In the genomic region with DNA sequence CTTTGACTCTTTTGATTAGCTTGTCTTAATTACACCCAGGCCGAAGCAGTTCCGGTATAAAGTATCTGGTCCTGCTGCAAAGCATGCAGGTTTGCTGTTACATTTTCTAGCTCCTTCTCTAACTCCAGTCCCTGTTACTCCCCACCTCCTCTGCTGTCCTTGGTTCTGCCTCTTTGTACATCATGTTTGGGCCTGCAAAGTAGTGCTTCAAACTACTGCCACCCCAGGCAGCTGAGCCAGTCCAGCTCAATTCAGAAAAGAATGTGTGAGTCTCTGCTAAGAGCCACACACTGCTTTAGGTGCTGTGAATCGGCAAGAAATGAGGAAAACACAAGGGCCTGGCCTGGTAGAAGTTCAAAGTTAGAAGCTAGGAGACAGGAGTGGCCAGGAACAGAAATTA, we compare ENCODE assay signal across 19 cellular contexts.
DNase-seq lines count a peak whose midpoint lies in the region; ATAC-seq, FAIRE-seq and TF ChIP-seq lines count a peak whose summit lies in the region.
"Had no signal": no experiment of that assay in that cellular context is flagged by ENCODE, and none has a peak within 500 bp of the region (broad histone marks: within the 10 kb centered on the region; RNA-seq: fewer than 3 reads in every experiment).

No MANE protein-coding gene starts in this region.

- H3K27ac ChIP-seq in SK-N-SH (ENCODE audit: low read depth in 2 of 2, low read length in 1 of 2), result no peak overlapping the region
- H3K27ac ChIP-seq: 22Rv1, A549, C4-2B, GM23248 had no signal

- H3K36me3 ChIP-seq in SK-N-SH (replicated peaks in 1 of 2; ENCODE audit: control insufficient read depth in 1 of 2, insufficient read depth in 2 of 2, low read length in 1 of 2), result peaks cover 0 to 3% of the 10 kb centered on the region in 2 experiments
- H3K36me3 ChIP-seq in bronchial epithelial cell (ENCODE audit: control insufficient read depth, insufficient read depth, low read length), result peaks cover 2% of the 10 kb centered on the region

- H2AFZ ChIP-seq in SK-N-SH (ENCODE audit: low read depth), result no peak overlapping the region
- H2AFZ ChIP-seq: GM23248 had no signal

- H4K20me1 ChIP-seq in SK-N-SH (ENCODE audit: insufficient read depth), result no peaks in the 10 kb centered on the region

- H3K4me3 ChIP-seq in SK-N-SH (ENCODE audit: low read depth in 2 of 2, low read length in 1 of 2) (no peak overlapping the region), bronchial epithelial cell (ENCODE audit: low read depth, low read length) (no peak overlapping the region), epithelial cell of esophagus (ENCODE audit: low read length) (no peak overlapping the region)
- H3K4me3 ChIP-seq: A549, GM23248 had no signal

- no peaks in the 10 kb centered on the region for H3F3A ChIP-seq in SK-N-SH (replicated peaks; ENCODE audit: insufficient read depth)

- ATAC-seq in SK-N-SH treated with all-trans-retinoic acid at 6 μM for 48 hours (no peak), HG03025 (IDR thresholded peaks at IDR 0.05; ENCODE audit: low FRiP score, unreplicated experiment) (no peak)
- ATAC-seq: A549 had no signal

- POLR2A ChIA-PET in SK-N-SH (lab: Yijun Ruan, JAX), result interaction anchor here (0.9 kb wide), 1 partner anchor 11 kb away, joined by 3 read pairs; no protein-coding TSS in a partner anchor

- CTCF ChIA-PET in SK-N-SH (lab: Yijun Ruan, JAX), result interaction anchor here (0.8 to 1.2 kb wide), 4 partner anchors 15 to 156 kb away, joined by 3 to 4 read pairs (median 3); no protein-coding TSS in a partner anchor

- no peak for TF ChIP-seq RAD21 in SK-N-SH (IDR thresholded peaks at IDR 0.05; ENCODE audit: low read length)

- TF ChIP-seq CTCF in SK-N-SH (IDR thresholded peaks at IDR 0.05), result no peak
- no peak for TF ChIP-seq CTCF in bronchial epithelial cell (IDR thresholded peaks at IDR 0.05; ENCODE audit: insufficient read depth, low read length, severe bottlenecking)
- no peak for TF ChIP-seq CTCF in epithelial cell of esophagus (IDR thresholded peaks at IDR 0.05; ENCODE audit: insufficient read depth, low read depth, low read length, missing control alignments)

- H3K9me3 ChIP-seq in SK-N-SH, result no peaks in the 10 kb centered on the region
- H3K9me3 ChIP-seq: A549, Caco-2 had no signal

- no peaks in the 10 kb centered on the region for H3K9me2 ChIP-seq in SK-N-SH

- no peaks in the 10 kb centered on the region; a peak in 1 of 4 replicates for H3K4me1 ChIP-seq in SK-N-SH (ENCODE audit: control insufficient read depth in 1 of 2, insufficient read depth in 2 of 2, low read depth in 1 of 2, low read length in 1 of 2)
- H3K4me1 ChIP-seq: A549, Caco-2 had no signal

- no peak for TF ChIP-seq EP300 in SK-N-SH (IDR thresholded peaks at IDR 0.05; ENCODE audit: borderline replicate concordance in 1 of 2, low read depth in 1 of 2, low read length in 1 of 2)

- no peaks in the 10 kb centered on the region for H3K79me2 ChIP-seq in SK-N-SH (ENCODE audit: insufficient read depth)

- H3K27me3 ChIP-seq in SK-N-SH (ENCODE audit: insufficient read depth) (no peaks in the 10 kb centered on the region), bronchial epithelial cell (ENCODE audit: control insufficient read depth, insufficient read depth, low read length) (no peaks in the 10 kb centered on the region)

- no peak overlapping the region for H3K4me2 ChIP-seq in SK-N-SH
- H3K4me2 ChIP-seq: A549 had no signal

- WGBS in SK-N-SH (ENCODE audit: low lambda C conversion rate), result 83% methylated on average over 3 of the region's 3 CpGs

- DNase-seq in SK-N-SH, result no peak
- DNase-seq in bronchial epithelial cell (ENCODE audit: low read depth), result peak; percentile 17
- DNase-seq in epithelial cell of esophagus (ENCODE audit: low read depth), result peak; percentile 49
- DNase-seq in islet precursor cell, result peak; percentile 61
- no peak for DNase-seq in activated CD4-positive, alpha-beta T cell treated with anti-CD3 and anti-CD28 coated beads for 4 hours
- no peak for DNase-seq in NCI-H82 (lab: John Stamatoyannopoulos, UW)
- DNase-seq: AML-193; Caco-2; CD4-positive, alpha-beta T cell; GDM1; GM23248; H9 had no signal

- peak; percentile 50 for FAIRE-seq in bronchial epithelial cell (lab: Jason Lieb, UNC)
- FAIRE-seq: A549, D721Med, GM18507 had no signal

- no peak overlapping the region for H3K9ac ChIP-seq in SK-N-SH
- H3K9ac ChIP-seq: GM23248 had no signal

TF ChIP-seq in SK-N-SH, 30 proteins besides CTCF, POLR2A, EP300 and RAD21:
- no peak for TF ChIP-seq SIN3A (IDR thresholded peaks at IDR 0.05; ENCODE audit: borderline replicate concordance, low read depth, low read length)
- TF ChIP-seq, protein P1, sequence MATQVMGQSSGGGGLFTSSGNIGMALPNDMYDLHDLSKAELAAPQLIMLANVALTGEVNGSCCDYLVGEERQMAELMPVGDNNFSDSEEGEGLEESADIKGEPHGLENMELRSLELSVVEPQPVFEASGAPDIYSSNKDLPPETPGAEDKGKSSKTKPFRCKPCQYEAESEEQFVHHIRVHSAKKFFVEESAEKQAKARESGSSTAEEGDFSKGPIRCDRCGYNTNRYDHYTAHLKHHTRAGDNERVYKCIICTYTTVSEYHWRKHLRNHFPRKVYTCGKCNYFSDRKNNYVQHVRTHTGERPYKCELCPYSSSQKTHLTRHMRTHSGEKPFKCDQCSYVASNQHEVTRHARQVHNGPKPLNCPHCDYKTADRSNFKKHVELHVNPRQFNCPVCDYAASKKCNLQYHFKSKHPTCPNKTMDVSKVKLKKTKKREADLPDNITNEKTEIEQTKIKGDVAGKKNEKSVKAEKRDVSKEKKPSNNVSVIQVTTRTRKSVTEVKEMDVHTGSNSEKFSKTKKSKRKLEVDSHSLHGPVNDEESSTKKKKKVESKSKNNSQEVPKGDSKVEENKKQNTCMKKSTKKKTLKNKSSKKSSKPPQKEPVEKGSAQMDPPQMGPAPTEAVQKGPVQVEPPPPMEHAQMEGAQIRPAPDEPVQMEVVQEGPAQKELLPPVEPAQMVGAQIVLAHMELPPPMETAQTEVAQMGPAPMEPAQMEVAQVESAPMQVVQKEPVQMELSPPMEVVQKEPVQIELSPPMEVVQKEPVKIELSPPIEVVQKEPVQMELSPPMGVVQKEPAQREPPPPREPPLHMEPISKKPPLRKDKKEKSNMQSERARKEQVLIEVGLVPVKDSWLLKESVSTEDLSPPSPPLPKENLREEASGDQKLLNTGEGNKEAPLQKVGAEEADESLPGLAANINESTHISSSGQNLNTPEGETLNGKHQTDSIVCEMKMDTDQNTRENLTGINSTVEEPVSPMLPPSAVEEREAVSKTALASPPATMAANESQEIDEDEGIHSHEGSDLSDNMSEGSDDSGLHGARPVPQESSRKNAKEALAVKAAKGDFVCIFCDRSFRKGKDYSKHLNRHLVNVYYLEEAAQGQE (IDR thresholded peaks at IDR 0.05; ENCODE audit: low read depth, low read length), result 0 out of 2 replicates have a peak, but pooled peaks have one; percentile 34

TF ChIP-seq in SK-N-SH treated with all-trans-retinoic acid at 6 μM for 48 hours, 23 proteins besides CTCF, POLR2A, EP300 and RAD21 (continues in another document):
- TF ChIP-seq, protein P2, sequence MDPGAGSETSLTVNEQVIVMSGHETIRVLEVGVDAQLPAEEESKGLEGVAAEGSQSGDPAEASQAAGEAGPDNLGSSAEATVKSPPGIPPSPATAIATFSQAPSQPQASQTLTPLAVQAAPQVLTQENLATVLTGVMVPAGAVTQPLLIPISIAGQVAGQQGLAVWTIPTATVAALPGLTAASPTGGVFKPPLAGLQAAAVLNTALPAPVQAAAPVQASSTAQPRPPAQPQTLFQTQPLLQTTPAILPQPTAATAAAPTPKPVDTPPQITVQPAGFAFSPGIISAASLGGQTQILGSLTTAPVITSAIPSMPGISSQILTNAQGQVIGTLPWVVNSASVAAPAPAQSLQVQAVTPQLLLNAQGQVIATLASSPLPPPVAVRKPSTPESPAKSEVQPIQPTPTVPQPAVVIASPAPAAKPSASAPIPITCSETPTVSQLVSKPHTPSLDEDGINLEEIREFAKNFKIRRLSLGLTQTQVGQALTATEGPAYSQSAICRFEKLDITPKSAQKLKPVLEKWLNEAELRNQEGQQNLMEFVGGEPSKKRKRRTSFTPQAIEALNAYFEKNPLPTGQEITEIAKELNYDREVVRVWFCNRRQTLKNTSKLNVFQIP (CRISPR knock-in tag; IDR thresholded peaks at IDR 0.05; ENCODE audit: borderline replicate concordance, low read depth), result no peak
- no peak for TF ChIP-seq ARNTL (CRISPR knock-in tag; IDR thresholded peaks at IDR 0.05; ENCODE audit: borderline replicate concordance, low read depth)
- TF ChIP-seq BACH2 (CRISPR knock-in tag; IDR thresholded peaks at IDR 0.05; ENCODE audit: borderline replicate concordance), result no peak
- TF ChIP-seq, protein P3, sequence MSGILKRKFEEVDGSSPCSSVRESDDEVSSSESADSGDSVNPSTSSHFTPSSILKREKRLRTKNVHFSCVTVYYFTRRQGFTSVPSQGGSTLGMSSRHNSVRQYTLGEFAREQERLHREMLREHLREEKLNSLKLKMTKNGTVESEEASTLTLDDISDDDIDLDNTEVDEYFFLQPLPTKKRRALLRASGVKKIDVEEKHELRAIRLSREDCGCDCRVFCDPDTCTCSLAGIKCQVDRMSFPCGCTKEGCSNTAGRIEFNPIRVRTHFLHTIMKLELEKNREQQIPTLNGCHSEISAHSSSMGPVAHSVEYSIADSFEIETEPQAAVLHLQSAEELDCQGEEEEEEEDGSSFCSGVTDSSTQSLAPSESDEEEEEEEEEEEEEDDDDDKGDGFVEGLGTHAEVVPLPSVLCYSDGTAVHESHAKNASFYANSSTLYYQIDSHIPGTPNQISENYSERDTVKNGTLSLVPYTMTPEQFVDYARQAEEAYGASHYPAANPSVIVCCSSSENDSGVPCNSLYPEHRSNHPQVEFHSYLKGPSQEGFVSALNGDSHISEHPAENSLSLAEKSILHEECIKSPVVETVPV (CRISPR knock-in tag; IDR thresholded peaks at IDR 0.05), result no peak
- TF ChIP-seq ZNF8 (CRISPR knock-in tag; IDR thresholded peaks at IDR 0.05), result no peak

Comparison
In these comparisons a context has a peak if more than half of its experiments do, and no peak if none do; other contexts are left out.
1. DNase-seq: peak in bronchial epithelial cell (single experiment), epithelial cell of esophagus (single experiment) and islet precursor cell (single experiment); none in SK-N-SH (single experiment), activated CD4-positive, alpha-beta T cell treated with anti-CD3 and anti-CD28 coated beads for 4 hours (0 of 2) and NCI-H82 (single experiment).